In genomic region chr20:23622839-23623343, GRCh38 we compare ENCODE assay signal across 1 cellular context.
TF ChIP-seq lines count a peak whose summit lies in the region.

No MANE protein-coding gene starts in this region.

TF ChIP-seq in K562, 482 proteins besides CTCF, POLR2A, EP300 and RAD21 (continued from another document):
- TF ChIP-seq CREB3L1 (IDR thresholded peaks at IDR 0.05; ENCODE audit: borderline replicate concordance, low read depth) (no peak), SMARCA4 (IDR thresholded peaks at IDR 0.05) (0 out of 2 replicates have a peak, but pooled peaks have one; percentile 19), DPF2 (IDR thresholded peaks at IDR 0.05) (0 out of 2 replicates have a peak, but pooled peaks have one; percentile 22), KDM1A (IDR thresholded peaks at IDR 0.05) (peak in 1 of 2 experiments; percentile 46; a peak in 3 of 4 replicates), PHF21A (IDR thresholded peaks at IDR 0.05; ENCODE audit: borderline replicate concordance, low read depth) (peak; percentile 64; the same call in 1 of the 2 replicates), SRSF7 (optimal IDR thresholded peaks at IDR 0.05; ENCODE audit: low read depth, low read length) (no peak), KLF6 (CRISPR knock-in tag; IDR thresholded peaks at IDR 0.05; ENCODE audit: borderline replicate concordance) (no peak), JUNB (CRISPR knock-in tag; conservative IDR thresholded peaks at IDR 0.05) (0 out of 2 replicates have a peak, but pooled peaks have one; percentile 15), GTF2E2 (tag; IDR thresholded peaks at IDR 0.05) (no peak), ZSCAN29 (IDR thresholded peaks at IDR 0.05) (no peak), ATF3 (IDR thresholded peaks at IDR 0.05) (peak; percentile 77), ATF3 (CRISPR knock-in tag; conservative IDR thresholded peaks at IDR 0.05) (no peak), RCOR1 (IDR thresholded peaks at IDR 0.05; ENCODE audit: borderline replicate concordance in 1 of 2, low read depth in 2 of 2, low read length in 2 of 2) (peak in 1 of 2 experiments; percentile 34; a peak in 1 of 4 replicates), CTBP1 (IDR thresholded peaks at IDR 0.05; ENCODE audit: borderline replicate concordance) (peak; percentile 69; the same call in 1 of the 2 replicates), CREBBP (IDR thresholded peaks at IDR 0.05; ENCODE audit: low read depth, low read length) (no peak)
